Comparison of ENCODE assay signal across 23 cellular contexts in genomic region chr2:42335514-42336104, GRCh38.
"Had no signal": no experiment of that assay in that cellular context is flagged by ENCODE, and none has a peak within 500 bp of the region (broad histone marks: within the 10 kb centered on the region; RNA-seq: fewer than 3 reads in every experiment).

No MANE protein-coding gene starts in this region.

- H3K27me3 ChIP-seq: ascending aorta, spleen had no signal

- ATAC-seq: activated CD4-positive, CD25-positive, alpha-beta regulatory T cell treated with anti-CD3 and anti-CD28 coated beads, Interleukin-2, amount 50 U/mL, for 24 hours; activated CD8-positive, alpha-beta memory T cell treated with anti-CD3 and anti-CD28 coated beads, Interleukin-2, amount 10 ng/mL, durations not matched to agents 7 days and 5 days; activated CD8-positive, alpha-beta T cell treated with anti-CD3 and anti-CD28 coated beads, Interleukin-2, amount 10 ng/mL, durations not matched to agents 7 days and 5 days; left cardiac atrium; naive thymus-derived CD8-positive, alpha-beta T cell; right cardiac atrium; stimulated activated naive CD8-positive, alpha-beta T cell treated with anti-CD3 and anti-CD28 coated beads, Interleukin-15, Interleukin-2, amounts not matched to agents 100 U/mL and 50 U/mL, for 24 hours had no signal

- H3K4me1 ChIP-seq: spleen had no signal

- H3K4me1 Mint-ChIP-seq: activated CD8-positive, alpha-beta memory T cell treated with anti-CD3 and anti-CD28 coated beads, Interleukin-2, amount 10 ng/mL, durations not matched to agents 7 days and 5 days; brain had no signal

- DNase-seq: activated CD4-positive, alpha-beta T cell treated with anti-CD3 and anti-CD28 coated beads, Interleukin-2, amount 10 ng/mL, durations not matched to agents 7 days and 5 days; activated CD8-positive, alpha-beta memory T cell treated with anti-CD3 and anti-CD28 coated beads, Interleukin-2, amount 10 ng/mL, durations not matched to agents 7 days and 5 days; activated CD8-positive, alpha-beta T cell treated with anti-CD3 and anti-CD28 coated beads, Interleukin-2, amount 10 ng/mL, durations not matched to agents 7 days and 5 days; activated gamma-delta T cell; activated naive CD8-positive, alpha-beta T cell treated with anti-CD3 and anti-CD28 coated beads for 36 hours; foreskin fibroblast; head of caudate nucleus; hippocampal formation; left cardiac atrium; mesenchymal stem cell; naive thymus-derived CD8-positive, alpha-beta T cell; posterior cingulate gyrus; right cardiac atrium; spleen; stimulated activated naive CD8-positive, alpha-beta T cell treated with anti-CD3 and anti-CD28 coated beads, Interleukin-15, Interleukin-2, amounts not matched to agents 100 U/mL and 50 U/mL, for 24 hours; T-helper 9 cell; trophoblast cell had no signal

- H3K9me3 ChIP-seq: ascending aorta, spleen, thoracic aorta had no signal

- H3K27me3 Mint-ChIP-seq: activated CD4-positive, alpha-beta T cell treated with anti-CD3 and anti-CD28 coated beads, Interleukin-2, amount 10 ng/mL, durations not matched to agents 7 days and 5 days; activated CD8-positive, alpha-beta memory T cell treated with anti-CD3 and anti-CD28 coated beads, Interleukin-2, amount 10 ng/mL, durations not matched to agents 7 days and 5 days; activated naive CD8-positive, alpha-beta T cell treated with anti-CD3 and anti-CD28 coated beads for 36 hours; naive thymus-derived CD8-positive, alpha-beta T cell had no signal

- H3K9me3 Mint-ChIP-seq: activated naive CD8-positive, alpha-beta T cell treated with anti-CD3 and anti-CD28 coated beads for 36 hours; brain had no signal

- H3K27ac ChIP-seq: ascending aorta, coronary artery, spleen, thoracic aorta, VCaP had no signal

- H3K4me3 Mint-ChIP-seq: activated CD4-positive, alpha-beta T cell treated with anti-CD3 and anti-CD28 coated beads, Interleukin-2, amount 10 ng/mL, durations not matched to agents 7 days and 5 days; activated CD8-positive, alpha-beta memory T cell treated with anti-CD3 and anti-CD28 coated beads, Interleukin-2, amount 10 ng/mL, durations not matched to agents 7 days and 5 days; activated CD8-positive, alpha-beta T cell treated with anti-CD3 and anti-CD28 coated beads, Interleukin-2, amount 10 ng/mL, durations not matched to agents 7 days and 5 days; activated naive CD8-positive, alpha-beta T cell treated with anti-CD3 and anti-CD28 coated beads for 36 hours; brain; naive thymus-derived CD8-positive, alpha-beta T cell had no signal

- H3K4me3 ChIP-seq: ascending aorta, coronary artery, spleen, thoracic aorta had no signal

- H3K27ac Mint-ChIP-seq: activated CD4-positive, alpha-beta T cell treated with anti-CD3 and anti-CD28 coated beads, Interleukin-2, amount 10 ng/mL, durations not matched to agents 7 days and 5 days; activated CD8-positive, alpha-beta memory T cell treated with anti-CD3 and anti-CD28 coated beads, Interleukin-2, amount 10 ng/mL, durations not matched to agents 7 days and 5 days; activated CD8-positive, alpha-beta T cell treated with anti-CD3 and anti-CD28 coated beads, Interleukin-2, amount 10 ng/mL, durations not matched to agents 7 days and 5 days; activated naive CD8-positive, alpha-beta T cell treated with anti-CD3 and anti-CD28 coated beads for 36 hours; brain had no signal
